Comparison of ENCODE assay signal across 11 cellular contexts in the genomic region with DNA sequence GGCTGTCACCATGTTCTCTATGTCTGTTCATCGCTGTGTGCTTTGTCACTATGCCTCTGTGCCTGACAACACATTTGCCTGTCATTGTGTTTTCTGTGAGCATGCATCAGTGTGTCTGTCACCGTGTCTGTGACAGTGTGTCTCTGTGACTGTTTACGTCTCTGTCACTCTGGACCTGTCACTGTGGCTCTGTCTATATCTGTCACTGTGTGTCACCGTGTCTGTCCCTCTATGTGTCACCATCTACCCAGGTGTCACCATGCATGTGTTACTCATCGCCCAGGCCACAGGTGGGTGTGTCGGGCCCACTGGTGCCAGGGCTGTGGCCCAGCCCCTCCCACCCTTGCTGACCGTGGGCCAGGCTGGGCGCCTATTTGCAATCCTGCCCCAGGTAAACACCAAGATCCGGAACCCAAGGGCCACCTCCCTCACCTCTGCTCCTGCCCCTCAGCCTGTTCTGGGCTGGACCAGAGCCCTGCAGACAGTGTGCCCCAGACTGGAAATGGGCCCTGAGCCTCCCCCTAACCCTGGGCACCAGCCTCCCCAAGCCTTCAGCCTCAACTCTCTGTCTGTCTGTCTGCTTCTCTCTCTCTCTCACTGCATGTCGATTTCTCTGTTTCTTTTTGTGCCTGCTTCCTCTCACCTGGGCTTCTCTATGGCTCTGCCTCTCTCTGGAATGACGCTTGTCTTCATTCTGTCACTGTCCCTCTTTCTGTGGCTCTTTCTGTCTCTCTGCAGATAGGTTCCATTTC. TPM values are rescaled to one million over a fixed set of nuclear protein-coding genes. Genes with fewer than 3 reads are reported as not detected.
DNase-seq lines count a peak whose midpoint lies in the region; ATAC-seq lines count a peak whose summit lies in the region.
"Had no signal": no experiment of that assay in that cellular context is flagged by ENCODE, and none has a peak within 500 bp of the region (broad histone marks: within the 10 kb centered on the region; RNA-seq: fewer than 3 reads in every experiment).

No MANE protein-coding gene starts in this region.

- peaks cover 0 to 5% of the 10 kb centered on the region in 2 donors for H3K4me1 ChIP-seq in esophagus (ENCODE audit: control insufficient read depth in 2 of 2, insufficient read depth in 2 of 2, low read length in 1 of 2)

- H3K4me3 ChIP-seq in esophagus (ENCODE audit: low read depth in 1 of 2, low read length in 2 of 2) (no peak overlapping the region), MG63 (no peak overlapping the region)
- H3K4me3 ChIP-seq: SJCRH30 had no signal

- WGBS in esophagus, 2 donors: 60 to 67% methylated on average over 10 to 11 of the region's 11 CpGs

- no peak for DNase-seq in activated CD4-positive, CD25-positive, alpha-beta regulatory T cell treated with anti-CD3 and anti-CD28 coated beads, Interleukin-2, amount 50 U/mL, for 72 hours
- peak; percentile 38 for DNase-seq in stimulated activated CD8-positive, alpha-beta memory T cell treated with anti-CD3 and anti-CD28 coated beads, Interleukin-4, amount 100 ng/mL, for 48 hours
- no peak for DNase-seq in MG63
- no peak for DNase-seq in kidney glomerular epithelial cell (lab: John Stamatoyannopoulos, UW)
- DNase-seq: activated CD8-positive, alpha-beta memory T cell treated with anti-CD3 and anti-CD28 coated beads, Interleukin-2, amount 50 U/mL, for 4 hours; NCI-H2171 treated with DMSO at 0.1 percent for 48 hours; SJCRH30 had no signal

- peak overlapping the region; percentile 14 to 58 for H3K27ac ChIP-seq in esophagus (ENCODE audit: low read depth in 2 of 2, low read length in 1 of 2)
- H3K27ac ChIP-seq: SJCRH30 had no signal

- H3K36me3 ChIP-seq in esophagus (ENCODE audit: control insufficient read depth in 2 of 2, insufficient read depth in 2 of 2, low read length in 1 of 2) (no peaks in the 10 kb centered on the region), MG63 (peaks cover 6% of the 10 kb centered on the region)
- H3K36me3 ChIP-seq: SJCRH30 had no signal

- H3K27me3 ChIP-seq in esophagus (ENCODE audit: control insufficient read depth in 1 of 2, insufficient read depth in 2 of 2, low read length in 2 of 2) (no peaks in the 10 kb centered on the region), MG63 (0 out of 2 replicates have a peak, but pooled peaks cover 2% of the 10 kb centered on the region)
- H3K27me3 ChIP-seq: SJCRH30 had no signal

- ATAC-seq in activated CD4-positive, CD25-positive, alpha-beta regulatory T cell treated with anti-CD3 and anti-CD28 coated beads, Interleukin-2, amount 50 U/mL, for 24 hours: peak; percentile 85 to 87

- no peaks in the 10 kb centered on the region for H3K9me3 ChIP-seq in esophagus (ENCODE audit: control insufficient read depth in 2 of 2, insufficient read depth in 1 of 2, low read depth in 1 of 2, low read length in 1 of 2)
- H3K9me3 ChIP-seq in MG63: no peaks in the 10 kb centered on the region
- H3K9me3 ChIP-seq: SJCRH30 had no signal

RNA-seq across cellular contexts. Expression of a gene that starts 7.7 kb away (rescaled TPM):
- polyA plus RNA-seq in esophagus: 10 to 100 TPM in 1 of 2 donors, 1 to 10 TPM in 1; 9.0 to 10.6 TPM
- total RNA-seq in MG63 (2014; rRNA removed; shearing (Covaris generic); ENCODE audit: low replicate concordance): 48.6 and 73.7 TPM in 2 replicates

RNA-seq across cellular contexts. Expression of a gene that starts 14.1 kb away (rescaled TPM):
- under 1 TPM; 0.02 to 0.10 TPM for polyA plus RNA-seq in esophagus
- total RNA-seq in MG63 (2014; rRNA removed; shearing (Covaris generic); ENCODE audit: low replicate concordance): not detected in 2 replicates
- total RNA-seq: posterior vena cava had no signal
- polyA plus RNA-seq: IgD-negative memory B cell had no signal

RNA-seq across cellular contexts. Expression of a gene that starts 15.3 kb away (rescaled TPM):
- 10 to 100 TPM; 31.3 to 76.3 TPM for polyA plus RNA-seq in esophagus
- total RNA-seq in MG63 (2014; rRNA removed; shearing (Covaris generic); ENCODE audit: low replicate concordance): 59.4 and 70.7 TPM in 2 replicates

RNA-seq across cellular contexts. Expression of a gene that starts 24.2 kb away (rescaled TPM):
- polyA plus RNA-seq in esophagus: 1 to 10 TPM; 3.2 to 3.5 TPM
- 0.20 and 0.79 TPM in 2 replicates for total RNA-seq in MG63 (2014; rRNA removed; shearing (Covaris generic); ENCODE audit: low replicate concordance)

RNA-seq across cellular contexts. Expression of a gene that starts 36.4 kb away (rescaled TPM):
- polyA plus RNA-seq in esophagus: not detected
- not detected in 2 replicates for total RNA-seq in MG63 (2014; rRNA removed; shearing (Covaris generic); ENCODE audit: low replicate concordance)
- total RNA-seq: posterior vena cava, SJCRH30 had no signal
- polyA plus RNA-seq: IgD-negative memory B cell had no signal
